In genomic region chr3:168386301-168386700, GRCh38 we compare ENCODE assay signal across 22 cellular contexts.
DNase-seq lines count a peak whose midpoint lies in the region; ATAC-seq, FAIRE-seq and TF ChIP-seq lines count a peak whose summit lies in the region.
"Had no signal": no experiment of that assay in that cellular context is flagged by ENCODE, and none has a peak within 500 bp of the region (broad histone marks: within the 10 kb centered on the region; RNA-seq: fewer than 3 reads in every experiment).

No MANE protein-coding gene starts in this region.

- H3K18ac ChIP-seq in IMR-90 (ENCODE audit: low read depth, low read length) (no peak overlapping the region), H9 (ENCODE audit: insufficient read length, low read depth, low read length) (no peak overlapping the region)

- H3K27me3 Mint-ChIP-seq in H9 (ENCODE audit: low read depth), result no peaks in the 10 kb centered on the region
- H3K27me3 Mint-ChIP-seq: B cell; CD4-positive, alpha-beta T cell had no signal

- H3T11ph ChIP-seq in H9 (ENCODE audit: low read length), result no peak overlapping the region

- DNase-seq in HepG2 (ENCODE audit: low spot score) (no peak), right lobe of liver (no peak), IMR-90 (no peak), T-helper 2 cell (no peak), iPS-NIHi11 (ENCODE audit: low spot score) (no peak), H9 (no peak)
- DNase-seq: AML-193; Caco-2; Calu3; CD4-positive, alpha-beta T cell; CD8-positive, alpha-beta T cell; DMS79 treated with DMSO at 0.1 percent for 48 hours; GF-D8 had no signal

- dilution Hi-C loops in IMR-90 (cut with HindIII; ENCODE audit: low sequenced_read_pairs, unreplicated experiment), result no loop called here

- no peak overlapping the region for H3K4me3 Mint-ChIP-seq in H9
- H3K4me3 Mint-ChIP-seq: B cell; CD4-positive, alpha-beta T cell; CD8-positive, alpha-beta T cell had no signal

- ATAC-seq in HepG2, result no peak
- no peak for ATAC-seq in right lobe of liver
- no peak for ATAC-seq in IMR-90 (ENCODE audit: low read depth)
- ATAC-seq: CD8-positive, alpha-beta T cell had no signal

- H2BK15ac ChIP-seq in IMR-90 (ENCODE audit: low read depth, low read length) (no peak overlapping the region), H9 (ENCODE audit: low read depth, low read length) (no peak overlapping the region)

- H3K4ac ChIP-seq in IMR-90 (ENCODE audit: low read depth, low read length) (no peak overlapping the region), H9 (ENCODE audit: low read depth, low read length) (no peak overlapping the region)

- no peaks in the 10 kb centered on the region for H3K23me2 ChIP-seq in H9 (ENCODE audit: insufficient read length, low read depth, low read length, poor library complexity, severe bottlenecking)

- H3K4me3 ChIP-seq in HepG2 (replicated peaks in 1 of 3; ENCODE audit: insufficient read depth in 1 of 3, low read depth in 2 of 3, low read length in 3 of 3), result no peak overlapping the region
- H3K4me3 ChIP-seq in right lobe of liver, result no peak overlapping the region
- H3K4me3 ChIP-seq in IMR-90 (ENCODE audit: insufficient read depth, low read depth, low read length), result no peak overlapping the region
- H3K4me3 ChIP-seq: BLaER1 treated with 17β-estradiol and CSF1 and Interleukin-3, amounts not matched to agents 10 nM and 100 nM had no signal

- intact Hi-C loops in HepG2 (cut with micrococcal nuclease; ENCODE audit: unreplicated experiment), result no loop called here
- intact Hi-C loops in right lobe of liver (cut with DNase I), result no loop called here
- intact Hi-C loops in IMR-90 (cut with micrococcal nuclease), result no loop called here

- no peak overlapping the region for H3K14ac ChIP-seq in IMR-90 (replicated peaks; ENCODE audit: low read depth, low read length)
- no peak overlapping the region for H3K14ac ChIP-seq in H9 (ENCODE audit: insufficient read depth, low read length)

- H4K8ac ChIP-seq in IMR-90 (ENCODE audit: low read depth in 2 of 2, low read length in 2 of 2) (no peak overlapping the region), H9 (replicated peaks; ENCODE audit: insufficient read length, low read depth, low read length) (no peak overlapping the region)

- H3K9ac ChIP-seq in HepG2 (ENCODE audit: insufficient read depth, low read depth, low read length), result no peak overlapping the region
- H3K9ac ChIP-seq in IMR-90 (ENCODE audit: low read depth, low read length), result no peak overlapping the region
- no peak overlapping the region for H3K9ac ChIP-seq in H9 (ENCODE audit: extremely low read depth, insufficient read length, low read length)
- H3K9ac ChIP-seq: BLaER1 treated with 17β-estradiol and CSF1 and Interleukin-3, amounts not matched to agents 10 nM and 100 nM had no signal

- H3K9me3 ChIP-seq in HepG2 (ENCODE audit: low read length), result no peaks in the 10 kb centered on the region
- H3K9me3 ChIP-seq in right lobe of liver, result no peaks in the 10 kb centered on the region
- no peaks in the 10 kb centered on the region for H3K9me3 ChIP-seq in IMR-90 (ENCODE audit: control insufficient read depth, insufficient read depth, low read length)
- no peaks in the 10 kb centered on the region for H3K9me3 ChIP-seq in H9 (ENCODE audit: control insufficient read depth, low read depth, low read length)
- H3K9me3 ChIP-seq: Caco-2 had no signal

- no peak overlapping the region for H2BK120ac ChIP-seq in IMR-90 (ENCODE audit: low read depth, low read length)
- H2BK120ac ChIP-seq in H9 (ENCODE audit: low read depth, low read length, poor library complexity, severe bottlenecking), result no peak overlapping the region

- FAIRE-seq in HepG2 (lab: Jason Lieb, UNC) (no peak), colon (lab: Jason Lieb, UNC) (peak; percentile 28)
- FAIRE-seq: D721Med, G401.6, GM12891, GM19239 had no signal

- H2AK5ac ChIP-seq in IMR-90 (ENCODE audit: low read depth, low read length) (no peak overlapping the region), H9 (ENCODE audit: insufficient read length, low read length) (no peak overlapping the region)

- H4K5ac ChIP-seq in IMR-90 (ENCODE audit: low read depth, low read length), result no peak overlapping the region
- no peak overlapping the region for H4K5ac ChIP-seq in H9 (ENCODE audit: insufficient read length, low read depth, low read length)

- no peaks in the 10 kb centered on the region; a peak in 1 of 7 replicates for H3K36me3 Mint-ChIP-seq in H9 (ENCODE audit: insufficient read depth in 1 of 3, low read depth in 3 of 3)
- H3K36me3 Mint-ChIP-seq: CD8-positive, alpha-beta T cell had no signal

- no peak overlapping the region for H3K4me2 ChIP-seq in HepG2 (ENCODE audit: low read depth, low read length)
- no peak overlapping the region for H3K4me2 ChIP-seq in IMR-90 (ENCODE audit: low read depth, low read length)
- no peak overlapping the region for H3K4me2 ChIP-seq in H9 (ENCODE audit: insufficient read depth, insufficient read length, low read length)
- H3K4me2 ChIP-seq: BLaER1 treated with 17β-estradiol and CSF1 and Interleukin-3, amounts not matched to agents 10 nM and 100 nM had no signal

- CTCF ChIA-PET in HepG2 (lab: Yijun Ruan, JAX; ENCODE audit: low intra/inter-chr PET ratio, low total read pairs) (no interaction called here), IMR-90 (lab: Yijun Ruan, JAX) (no interaction called here)

- H2AFZ ChIP-seq in HepG2 (ENCODE audit: low read length) (no peak overlapping the region), IMR-90 (replicated peaks; ENCODE audit: low read length, poor library complexity) (no peak overlapping the region), H9 (ENCODE audit: low read length) (no peak overlapping the region)

- H3K56ac ChIP-seq in IMR-90 (ENCODE audit: extremely low read depth, insufficient read depth, low read length), result no peak overlapping the region
- H3K56ac ChIP-seq in H9 (ENCODE audit: insufficient read length, low read depth, low read length), result no peak overlapping the region

- H3K23ac ChIP-seq in IMR-90 (ENCODE audit: low read depth, low read length) (no peak overlapping the region), H9 (ENCODE audit: insufficient read length, low read depth, low read length) (no peak overlapping the region)

- no peak for TF ChIP-seq CTCF in HepG2 (CRISPR knock-in tag; IDR thresholded peaks at IDR 0.05)
- no peak for TF ChIP-seq CTCF in right lobe of liver (IDR thresholded peaks at IDR 0.05)
- TF ChIP-seq CTCF in IMR-90 (conservative IDR thresholded peaks at IDR 0.05; ENCODE audit: low read depth, low read length), result no peak
- TF ChIP-seq CTCF in H9 (conservative IDR thresholded peaks at IDR 0.05), result no peak

- no peak for TF ChIP-seq EP300 in HepG2 (IDR thresholded peaks at IDR 0.05; ENCODE audit: low read depth in 2 of 2, low read length in 2 of 2)
- TF ChIP-seq EP300 in HepG2 (CRISPR knock-in tag; IDR thresholded peaks at IDR 0.05; ENCODE audit: borderline replicate concordance), result no peak

- H4K91ac ChIP-seq in IMR-90 (ENCODE audit: insufficient read depth, low read depth, low read length), result no peak overlapping the region
- no peak overlapping the region for H4K91ac ChIP-seq in H9 (ENCODE audit: insufficient read length, low read depth, low read length)

- H3K79me2 ChIP-seq in HepG2 (ENCODE audit: insufficient read depth, low read length) (no peaks in the 10 kb centered on the region), H9 (ENCODE audit: insufficient read depth, low read length) (no peaks in the 10 kb centered on the region)

- H2BK12ac ChIP-seq in H9 (ENCODE audit: insufficient read length, low read depth, low read length), result no peak overlapping the region

- no peaks in the 10 kb centered on the region for H3K9me1 ChIP-seq in IMR-90 (ENCODE audit: insufficient read depth, low read length)

- H2BK5ac ChIP-seq in IMR-90 (ENCODE audit: low read depth, low read length, poor library complexity, severe bottlenecking) (no peak overlapping the region), H9 (ENCODE audit: insufficient read length, low read length) (no peak overlapping the region)

- H3K27ac ChIP-seq in HepG2 (ENCODE audit: extremely low read length, insufficient read depth, low read length) (no peak overlapping the region), right lobe of liver (no peak overlapping the region), IMR-90 (ENCODE audit: insufficient read depth, low read length) (no peak overlapping the region), H9 (ENCODE audit: insufficient read length, low read depth, low read length) (no peak overlapping the region)
- H3K27ac ChIP-seq: 22Rv1; BLaER1 treated with 17β-estradiol and CSF1 and Interleukin-3, amounts not matched to agents 10 nM and 100 nM; C4-2B had no signal

- H4K20me1 ChIP-seq in HepG2 (ENCODE audit: insufficient read depth, low read length) (no peaks in the 10 kb centered on the region), IMR-90 (ENCODE audit: insufficient read depth, low read length) (no peaks in the 10 kb centered on the region), H9 (ENCODE audit: control insufficient read depth, insufficient read depth, insufficient read length) (no peaks in the 10 kb centered on the region)
- H4K20me1 ChIP-seq: BLaER1 treated with 17β-estradiol and CSF1 and Interleukin-3, amounts not matched to agents 10 nM and 100 nM had no signal

- H3K36me3 ChIP-seq in HepG2 (replicated peaks in 1 of 2; ENCODE audit: control insufficient read depth in 1 of 2, insufficient read depth in 2 of 2, low read length in 2 of 2) (no peaks in the 10 kb centered on the region), right lobe of liver (no peaks in the 10 kb centered on the region), IMR-90 (ENCODE audit: control insufficient read depth, insufficient read depth, low read length) (no peaks in the 10 kb centered on the region)
- H3K36me3 ChIP-seq: BLaER1 treated with 17β-estradiol and CSF1 and Interleukin-3, amounts not matched to agents 10 nM and 100 nM had no signal

- H2BK20ac ChIP-seq in IMR-90 (ENCODE audit: low read depth, low read length) (no peak overlapping the region), H9 (ENCODE audit: low read depth, low read length, poor library complexity, severe bottlenecking) (no peak overlapping the region)

- H3K27me3 ChIP-seq in HepG2 (ENCODE audit: control insufficient read depth in 1 of 2, insufficient read depth in 2 of 2, low read length in 2 of 2), result no peaks in the 10 kb centered on the region
- no peaks in the 10 kb centered on the region for H3K27me3 ChIP-seq in right lobe of liver
- no peaks in the 10 kb centered on the region for H3K27me3 ChIP-seq in IMR-90 (ENCODE audit: control insufficient read depth, insufficient read depth, low read length)
- no peaks in the 10 kb centered on the region for H3K27me3 ChIP-seq in H9 (ENCODE audit: insufficient read depth, low read length)
- H3K27me3 ChIP-seq: BLaER1 treated with 17β-estradiol and CSF1 and Interleukin-3, amounts not matched to agents 10 nM and 100 nM had no signal

- TF ChIP-seq RAD21 in HepG2 (CRISPR knock-in tag; IDR thresholded peaks at IDR 0.05), result no peak
- no peak for TF ChIP-seq RAD21 in IMR-90 (IDR thresholded peaks at IDR 0.05; ENCODE audit: low read length)

- H3K4me1 ChIP-seq in HepG2 (ENCODE audit: insufficient read depth, low read length), result no peaks in the 10 kb centered on the region
- H3K4me1 ChIP-seq in right lobe of liver, result no peaks in the 10 kb centered on the region
- no peaks in the 10 kb centered on the region for H3K4me1 ChIP-seq in IMR-90 (ENCODE audit: control insufficient read depth, insufficient read depth, low read length)
- no peaks in the 10 kb centered on the region for H3K4me1 ChIP-seq in H9 (ENCODE audit: insufficient read depth, low read length)
- H3K4me1 ChIP-seq: BLaER1 treated with 17β-estradiol and CSF1 and Interleukin-3, amounts not matched to agents 10 nM and 100 nM; Caco-2 had no signal

- no peak overlapping the region for H3K27ac Mint-ChIP-seq in H9
- H3K27ac Mint-ChIP-seq: B cell; CD4-positive, alpha-beta T cell; CD8-positive, alpha-beta T cell had no signal

- H3K9me3 Mint-ChIP-seq in H9, result no peaks in the 10 kb centered on the region; a peak in 1 of 5 replicates

- H2AK9ac ChIP-seq in IMR-90 (replicated peaks; ENCODE audit: low read depth, low read length, poor library complexity), result no peak overlapping the region

- H3K4me1 Mint-ChIP-seq in H9, result peaks cover 4% of the 10 kb centered on the region in 2 experiments; a peak in 3 of 4 replicates
- H3K4me1 Mint-ChIP-seq: B cell had no signal

- in situ Hi-C loops in HepG2 (cut with HindIII; ENCODE audit: extremely low pct_ligation_motif_present, low pct_unique_long_range_greater_than_20kb) (no loop called here), IMR-90 (cut with MboI; ENCODE audit: low sequenced_read_pairs) (no loop called here)

- BruUV-seq in HepG2 (replicated peaks; lab: Mats Ljungman, UMichigan), result no TSS peak
- no TSS peak for BruUV-seq in IMR-90 (replicated peaks; lab: Mats Ljungman, UMichigan)

- POLR2A ChIA-PET in HepG2 (lab: Yijun Ruan, JAX) (no interaction called here), IMR-90 (lab: Charles Lee; ENCODE audit: unreplicated experiment) (no interaction called here)

- H3K79me1 ChIP-seq in IMR-90 (ENCODE audit: low read depth in 1 of 2, low read length in 2 of 2) (no peaks in the 10 kb centered on the region), H9 (ENCODE audit: insufficient read depth, low read depth, low read length, poor library complexity, severe bottlenecking) (no peaks in the 10 kb centered on the region)

- no peak for TF ChIP-seq POLR2A in HepG2 (IDR thresholded peaks at IDR 0.05; ENCODE audit: insufficient read depth in 1 of 2, low read depth in 2 of 2, low read length in 2 of 2)
- TF ChIP-seq POLR2A in right lobe of liver (IDR thresholded peaks at IDR 0.05), result no peak
- TF ChIP-seq POLR2A in IMR-90 (IDR thresholded peaks at IDR 0.05; ENCODE audit: low read depth, low read length), result no peak
